ENCODE assay signal across 8 cellular contexts in genomic region chr15:42920281-42921048, GRCh38. TPM values are rescaled to one million over a fixed set of nuclear protein-coding genes. Genes with fewer than 3 reads are reported as not detected.
A peak's percentile ranks its signal among the peaks of the same experiment; 100 is the strongest.
DNase-seq lines count a peak whose midpoint lies in the region; ATAC-seq and TF ChIP-seq lines count a peak whose summit lies in the region.

Gene TTBK2 (minus strand): TSS chr15:42920778. CDS start chr15:42878617, 42,161 bp downstream.

- H3K27ac Mint-ChIP-seq in activated naive CD8-positive, alpha-beta T cell treated with anti-CD3 and anti-CD28 coated beads, Interleukin-2, amount 50 U/mL, for 24 hours = peak within 1 kb of the TSS; percentile 96

- H3K36me3 Mint-ChIP-seq in activated naive CD8-positive, alpha-beta T cell treated with anti-CD3 and anti-CD28 coated beads, Interleukin-2, amount 50 U/mL, for 24 hours (ENCODE audit: low read depth) = peaks cover 1% of the 10 kb centered on the region

- peak within 1 kb of the TSS; percentile 96 for H2AFZ ChIP-seq in parathyroid adenoma

- H3K27ac ChIP-seq in cardiac muscle cell (peak within 1 kb of the TSS; percentile 61), parathyroid adenoma (peak within 1 kb of the TSS; percentile 55), tibial nerve (peak within 1 kb of the TSS; percentile 89 to 95 (median 92))

- peak; percentile 11 for TF ChIP-seq CTCF in GM12864 (IDR thresholded peaks at IDR 0.05; ENCODE audit: low read depth, low read length, missing control alignments)
- TF ChIP-seq CTCF in cardiac muscle cell (IDR thresholded peaks at IDR 0.05; ENCODE audit: low read depth, low read length) = peak; percentile 6
- TF ChIP-seq CTCF in parathyroid adenoma (IDR thresholded peaks at IDR 0.05) = no peak
- TF ChIP-seq CTCF in tibial nerve (IDR thresholded peaks at IDR 0.05) = peak in 3 of 5 experiments; percentile 26 to 54 (median 36)

- H3K9me3 ChIP-seq in cardiac muscle cell (ENCODE audit: low read depth) (no peaks in the 10 kb centered on the region), parathyroid adenoma (ENCODE audit: control insufficient read depth, low read length) (no peaks in the 10 kb centered on the region), tibial nerve (no peaks in the 10 kb centered on the region)

- H3K36me3 ChIP-seq in cardiac muscle cell = no peaks in the 10 kb centered on the region
- H3K36me3 ChIP-seq in parathyroid adenoma (ENCODE audit: control insufficient read depth, insufficient read depth, low read length) = no peaks in the 10 kb centered on the region
- H3K36me3 ChIP-seq in tibial nerve = no peaks in the 10 kb centered on the region

- H3K4me3 ChIP-seq in GM12864 (ENCODE audit: low read depth, low read length) (peak within 1 kb of the TSS; percentile 63), cardiac muscle cell (peak within 1 kb of the TSS; percentile 90), parathyroid adenoma (ENCODE audit: low read depth, low read length) (peak within 1 kb of the TSS; percentile 68), tibial nerve (peak within 1 kb of the TSS; percentile 88 to 100 (median 94))

- DNase-seq in GM12864 (ENCODE audit: low read depth) (peak; percentile 97), NCI-H1417 (lab: John Stamatoyannopoulos, UW) (peak; percentile 94 to 98 (median 95)), SW 1271 (lab: John Stamatoyannopoulos, UW) (peak; percentile 87 to 96), cardiac muscle cell (ENCODE audit: low read depth in 1 of 2, low spot score in 1 of 2) (peak; percentile 99), tibial nerve (ENCODE audit: low spot score in 2 of 2) (peak; percentile 94 to 97)
- DNase-seq in activated naive CD8-positive, alpha-beta T cell treated with anti-CD3 and anti-CD28 coated beads, Interleukin-2, amount 50 U/mL, for 24 hours = peak; percentile 98

- ATAC-seq in HG02759 (IDR thresholded peaks at IDR 0.05; ENCODE audit: unreplicated experiment) = peak; percentile 95
- peak; percentile 98 for ATAC-seq in activated naive CD8-positive, alpha-beta T cell treated with anti-CD3 and anti-CD28 coated beads, Interleukin-2, amount 50 U/mL, for 24 hours

- WGBS in tibial nerve, 2 donors = 1 to 2% methylated on average over 24 to 31 of the region's 75 CpGs

- peaks cover 9% of the 10 kb centered on the region for H3K27me3 ChIP-seq in cardiac muscle cell
- no peaks in the 10 kb centered on the region for H3K27me3 ChIP-seq in parathyroid adenoma (ENCODE audit: control insufficient read depth, insufficient read depth, low read length)
- H3K27me3 ChIP-seq in tibial nerve = no peaks in the 10 kb centered on the region

- peak within 1 kb of the TSS; percentile 93 for H3K4me3 Mint-ChIP-seq in activated naive CD8-positive, alpha-beta T cell treated with anti-CD3 and anti-CD28 coated beads, Interleukin-2, amount 50 U/mL, for 24 hours

- H3K9me3 Mint-ChIP-seq in activated naive CD8-positive, alpha-beta T cell treated with anti-CD3 and anti-CD28 coated beads, Interleukin-2, amount 50 U/mL, for 24 hours = no peaks in the 10 kb centered on the region

- no peak within 1 kb of the TSS for H3K9ac ChIP-seq in parathyroid adenoma

- peaks cover 8% of the 10 kb centered on the region for H3K4me1 ChIP-seq in cardiac muscle cell (ENCODE audit: low read depth)
- H3K4me1 ChIP-seq in parathyroid adenoma = no peaks in the 10 kb centered on the region
- H3K4me1 ChIP-seq in tibial nerve = peaks cover 0 to 26% (median 11%) of the 10 kb centered on the region in 4 donors

- peak; percentile 63 to 73 for TF ChIP-seq EP300 in tibial nerve (IDR thresholded peaks at IDR 0.05)

- TF ChIP-seq POLR2A in tibial nerve (IDR thresholded peaks at IDR 0.05) = peak; percentile 11 to 75

- H3K4me1 Mint-ChIP-seq in activated naive CD8-positive, alpha-beta T cell treated with anti-CD3 and anti-CD28 coated beads, Interleukin-2, amount 50 U/mL, for 24 hours = peaks cover 34% of the 10 kb centered on the region

- peak within 1 kb of the TSS; percentile 93 for H3K4me2 ChIP-seq in parathyroid adenoma (ENCODE audit: low read length)

- H3K27me3 Mint-ChIP-seq in activated naive CD8-positive, alpha-beta T cell treated with anti-CD3 and anti-CD28 coated beads, Interleukin-2, amount 50 U/mL, for 24 hours = no peaks in the 10 kb centered on the region

- H3K79me2 ChIP-seq in parathyroid adenoma = no peaks in the 10 kb centered on the region

RNA-seq across cellular contexts. Expression of gene TTBK2, which starts in this region (rescaled TPM):
- 24.1 and 29.0 TPM in 2 replicates for total RNA-seq in cardiac muscle cell
- polyA plus RNA-seq in cardiac muscle cell = 11.9 and 18.0 TPM in 2 replicates
- 10 to 100 TPM; 20.2 to 31.2 (median 23.4) TPM for total RNA-seq in tibial nerve

Comparison
In these comparisons a context has a peak if more than half of its experiments do, and no peak if none do; other contexts are left out.
1. Peak in every context shown above with its lines: DNase-seq, ATAC-seq, H3K4me3 ChIP-seq and H3K27ac ChIP-seq.